23 cellular contexts compared by ENCODE assay signal in genomic region chr7:93981480-93981874, GRCh38. TPM values are rescaled to one million over a fixed set of nuclear protein-coding genes. Genes with fewer than 3 reads are reported as not detected.
A peak's percentile ranks its signal among the peaks of the same experiment; 100 is the strongest.
DNase-seq lines count a peak whose midpoint lies in the region; ATAC-seq and TF ChIP-seq lines count a peak whose summit lies in the region.
"Had no signal": no experiment of that assay in that cellular context is flagged by ENCODE, and none has a peak within 500 bp of the region (broad histone marks: within the 10 kb centered on the region; RNA-seq: fewer than 3 reads in every experiment).

No MANE protein-coding gene starts in this region.

- in situ Hi-C loops in transverse colon (cut with MboI; ENCODE audit: low pct_ligation_motif_present in 1 of 4, low pct_unique_long_range_greater_than_20kb in 1 of 4, low sequenced_read_pairs in 3 of 4): no loop called here
- in situ Hi-C loops in brain microvascular endothelial cell (cut with HindIII; ENCODE audit: low pct_ligation_motif_present, low sequenced_read_pairs): no loop called here

- peaks cover 29% of the 10 kb centered on the region for H3K4me1 ChIP-seq in HUES6 (ENCODE audit: control insufficient read depth, insufficient read depth, low read length)
- no peaks in the 10 kb centered on the region for H3K4me1 ChIP-seq in neuronal stem cell (ENCODE audit: control insufficient read depth in 2 of 2, insufficient read depth in 1 of 2, low read depth in 1 of 2, low read length in 2 of 2)
- H3K4me1 ChIP-seq in transverse colon: peaks cover 0 to 4% (median 0%) of the 10 kb centered on the region in 4 donors
- H3K4me1 ChIP-seq: esophagus muscularis mucosa, gastrocnemius medialis, pancreas, right atrium auricular region, suprapubic skin had no signal

- H3K36me3 ChIP-seq in HUES6 (ENCODE audit: control insufficient read depth, insufficient read depth, low read length): no peaks in the 10 kb centered on the region
- no peaks in the 10 kb centered on the region for H3K36me3 ChIP-seq in neuronal stem cell (replicated peaks in 1 of 2; ENCODE audit: control insufficient read depth in 2 of 2, insufficient read depth in 2 of 2, low read length in 2 of 2)
- H3K36me3 ChIP-seq in transverse colon: no peaks in the 10 kb centered on the region
- no peaks in the 10 kb centered on the region for H3K36me3 ChIP-seq in brain microvascular endothelial cell (replicated peaks)
- H3K36me3 ChIP-seq: esophagus muscularis mucosa, gastrocnemius medialis, pancreas, right atrium auricular region, suprapubic skin had no signal

- DNase-seq in WTC11 (ENCODE audit: low spot score): peak; percentile 15
- peak; percentile 38 for DNase-seq in iPS DF 4.7 (ENCODE audit: extremely low read depth, low spot score)
- no peak for DNase-seq in neuronal stem cell (ENCODE audit: low spot score)
- no peak for DNase-seq in T1000 (lab: John Stamatoyannopoulos, UW)
- DNase-seq in SIG-M5 (lab: John Stamatoyannopoulos, UW): no peak
- no peak for DNase-seq in transverse colon
- no peak for DNase-seq in brain microvascular endothelial cell
- DNase-seq: activated CD4-positive, alpha-beta T cell treated with anti-CD3 and anti-CD28 coated beads, Interleukin-2, amount 50 U/mL, for 1 hour; activated naive CD4-positive, alpha-beta T cell treated with anti-CD3 and anti-CD28 coated beads for 36 hours; gastrocnemius medialis; H7; NCI-H2081; NCI-H345; NCI-H774; pancreas; stimulated activated CD4-positive, alpha-beta T cell treated with anti-CD3 and anti-CD28 coated beads, Interleukin-4, amount 100 ng/mL, for 24 hours; stimulated activated naive B cell treated with anti-CD40 and anti-IgM and Interleukin-4, amounts not matched to agents 10 μg/mL and 1 μg/mL and 100 μg/mL, for 72 hours had no signal

- H3K27me3 ChIP-seq in HUES6 (ENCODE audit: control insufficient read depth, insufficient read depth, low read length): no peaks in the 10 kb centered on the region
- H3K27me3 ChIP-seq in neuronal stem cell (ENCODE audit: control insufficient read depth in 3 of 3, insufficient read depth in 3 of 3, low read depth in 1 of 3, low read length in 3 of 3): no peaks in the 10 kb centered on the region
- no peaks in the 10 kb centered on the region for H3K27me3 ChIP-seq in transverse colon
- H3K27me3 ChIP-seq in brain microvascular endothelial cell (replicated peaks): no peaks in the 10 kb centered on the region
- H3K27me3 ChIP-seq: esophagus muscularis mucosa, gastrocnemius medialis, pancreas, right atrium auricular region, suprapubic skin had no signal

- no peak overlapping the region for H2BK5ac ChIP-seq in neuronal stem cell (ENCODE audit: low read length)

- H3K9ac ChIP-seq in HUES6 (ENCODE audit: low read length) (no peak overlapping the region), neuronal stem cell (ENCODE audit: low read depth, low read length, poor library complexity) (no peak overlapping the region)

- POLR2A ChIA-PET in WTC11 (lab: Charles Lee): no interaction called here

- no peak overlapping the region for H4K8ac ChIP-seq in neuronal stem cell (ENCODE audit: low read depth, low read length)

- no peaks in the 10 kb centered on the region for H3K79me1 ChIP-seq in neuronal stem cell (ENCODE audit: low read depth, low read length)

- peaks cover 55% of the 10 kb centered on the region for H3K4me1 Mint-ChIP-seq in WTC11

- H3K18ac ChIP-seq in neuronal stem cell (ENCODE audit: low read length): no peak overlapping the region

- no peak for TF ChIP-seq POLR2A in transverse colon (IDR thresholded peaks at IDR 0.05)

- H3K27me3 Mint-ChIP-seq in WTC11 (ENCODE audit: low read depth): no peaks in the 10 kb centered on the region
- H3K27me3 Mint-ChIP-seq: stimulated activated naive B cell treated with anti-CD40 and anti-IgM and Interleukin-4, amounts not matched to agents 10 μg/mL and 1 μg/mL and 100 μg/mL, for 72 hours had no signal

- peak overlapping the region; percentile 41 for H2AFZ ChIP-seq in neuronal stem cell (ENCODE audit: low read length)

- peak overlapping the region; percentile 31; the same call in 1 of the 2 replicates for H3K27ac ChIP-seq in HUES6 (ENCODE audit: low read depth, low read length)
- no peak overlapping the region for H3K27ac ChIP-seq in neuronal stem cell (replicated peaks; ENCODE audit: low read length)
- H3K27ac ChIP-seq in transverse colon: no peak overlapping the region
- H3K27ac ChIP-seq in brain microvascular endothelial cell: no peak overlapping the region
- H3K27ac ChIP-seq: coronary artery, esophagus muscularis mucosa, gastrocnemius medialis, pancreas, right atrium auricular region, suprapubic skin had no signal

- H2AK5ac ChIP-seq in neuronal stem cell (ENCODE audit: low read depth, low read length): no peak overlapping the region

- H3K27ac Mint-ChIP-seq in WTC11: peak overlapping the region; percentile 97
- H3K27ac Mint-ChIP-seq: activated naive CD4-positive, alpha-beta T cell treated with anti-CD3 and anti-CD28 coated beads for 36 hours; natural killer cell treated with Interleukin-12 subunit alpha and Interleukin-12 subunit beta and Interleukin-15 and Interleukin-18, amount 100 ng/mL, for 72 hours had no signal

- TF ChIP-seq CTCF in WTC11 (IDR thresholded peaks at IDR 0.05) (no peak), transverse colon (IDR thresholded peaks at IDR 0.05) (no peak), brain microvascular endothelial cell (IDR thresholded peaks at IDR 0.05; ENCODE audit: low read depth, low read length, missing control alignments) (no peak)

- no peak overlapping the region for H3K4me3 Mint-ChIP-seq in WTC11
- H3K4me3 Mint-ChIP-seq: activated naive CD4-positive, alpha-beta T cell treated with anti-CD3 and anti-CD28 coated beads for 36 hours; stimulated activated naive B cell treated with anti-CD40 and anti-IgM and Interleukin-4, amounts not matched to agents 10 μg/mL and 1 μg/mL and 100 μg/mL, for 72 hours had no signal

- H3K4me2 ChIP-seq in neuronal stem cell (ENCODE audit: insufficient read depth, low read length, poor library complexity, severe bottlenecking): no peak overlapping the region

- H4K91ac ChIP-seq in neuronal stem cell (ENCODE audit: low read depth, low read length, poor library complexity): no peak overlapping the region

- no peak overlapping the region for H3K14ac ChIP-seq in neuronal stem cell (ENCODE audit: low read length)

- TF ChIP-seq EP300 in transverse colon (IDR thresholded peaks at IDR 0.05; ENCODE audit: low read depth): no peak

- H3K4ac ChIP-seq in neuronal stem cell (ENCODE audit: low read length): no peak overlapping the region

- CTCF ChIA-PET in WTC11 (lab: Charles Lee): interaction anchor here (1.0 kb wide), 1 partner anchor 60 kb away, joined by 4 read pairs; the partner anchor contains the start of gene GNG11

- no peaks in the 10 kb centered on the region for H3K36me3 Mint-ChIP-seq in WTC11
- H3K36me3 Mint-ChIP-seq: stimulated activated naive B cell treated with anti-CD40 and anti-IgM and Interleukin-4, amounts not matched to agents 10 μg/mL and 1 μg/mL and 100 μg/mL, for 72 hours had no signal

- H3K9me3 ChIP-seq in HUES6 (ENCODE audit: control insufficient read depth, insufficient read depth, low read depth, low read length): no peaks in the 10 kb centered on the region
- no peaks in the 10 kb centered on the region for H3K9me3 ChIP-seq in neuronal stem cell (replicated peaks in 1 of 2; ENCODE audit: control insufficient read depth in 2 of 2, insufficient read depth in 1 of 2, low read depth in 1 of 2, low read length in 2 of 2)
- no peaks in the 10 kb centered on the region for H3K9me3 ChIP-seq in transverse colon
- H3K9me3 ChIP-seq: esophagus muscularis mucosa, gastrocnemius medialis, pancreas, right atrium auricular region, suprapubic skin had no signal

- H2BK12ac ChIP-seq in neuronal stem cell (ENCODE audit: low read length): no peak overlapping the region

- no CpG with 5 or more reads among the region's 2 CpGs for whole genome bisulfite sequencing in neuronal stem cell (ENCODE audit: extremely low coverage in 2 of 2, insufficient read length in 2 of 2, insufficient replicate concordance in 1 of 2), 2 donors
- WGBS in transverse colon (ENCODE audit: low coverage in 1 of 2), 2 donors: 40 to 60% methylated on average over 2 of the region's 2 CpGs

- peak; percentile 89 for ATAC-seq in WTC11
- ATAC-seq: gastrocnemius medialis; natural killer cell treated with Interleukin-12 subunit alpha and Interleukin-12 subunit beta and Interleukin-15 and Interleukin-18, amount 100 ng/mL, for 72 hours; pancreas; stimulated activated naive B cell treated with anti-CD40 and anti-IgM and Interleukin-4, amounts not matched to agents 10 μg/mL and 1 μg/mL and 100 μg/mL, for 72 hours had no signal

- intact Hi-C loops in transverse colon (cut with DNase I; ENCODE audit: low total_unique reads): no loop called here

- no peak overlapping the region for H2BK15ac ChIP-seq in neuronal stem cell (ENCODE audit: low read length)

- no peak overlapping the region for H3K23ac ChIP-seq in neuronal stem cell (ENCODE audit: low read depth, low read length, poor library complexity)

- H3K4me3 ChIP-seq in HUES6 (ENCODE audit: low read depth, low read length) (no peak overlapping the region), neuronal stem cell (ENCODE audit: low read length in 2 of 2) (no peak overlapping the region), transverse colon (no peak overlapping the region), brain microvascular endothelial cell (ENCODE audit: low read depth, low read length) (no peak overlapping the region)
- H3K4me3 ChIP-seq: coronary artery, esophagus muscularis mucosa, gastrocnemius medialis, pancreas, right atrium auricular region, suprapubic skin had no signal

- H2BK120ac ChIP-seq in neuronal stem cell (ENCODE audit: low read depth, low read length): no peak overlapping the region

- H3K9me3 Mint-ChIP-seq in WTC11: no peaks in the 10 kb centered on the region
- H3K9me3 Mint-ChIP-seq: activated naive CD4-positive, alpha-beta T cell treated with anti-CD3 and anti-CD28 coated beads for 36 hours; natural killer cell treated with Interleukin-12 subunit alpha and Interleukin-12 subunit beta and Interleukin-15 and Interleukin-18, amount 100 ng/mL, for 72 hours; stimulated activated naive B cell treated with anti-CD40 and anti-IgM and Interleukin-4, amounts not matched to agents 10 μg/mL and 1 μg/mL and 100 μg/mL, for 72 hours had no signal

RNA-seq across cellular contexts. Expression of gene BET1, which starts 22.7 kb away (rescaled TPM):
- total RNA-seq in WTC11 (2021) (24.8 to 26.7 TPM (median 25.8 TPM) in 3 replicates), transverse colon (10 to 100 TPM; 15.7 to 28.9 (median 21.2) TPM)
- polyA plus RNA-seq in neuronal stem cell (2013, experiment 1 of 2): 35.3 TPM
- 36.0 TPM for polyA plus RNA-seq in neuronal stem cell (2013, experiment 2 of 2)

RNA-seq across cellular contexts. Expression of gene GNG11, which starts 59.9 kb away (rescaled TPM):
- total RNA-seq in WTC11 (2021) (1.3 to 1.7 TPM (median 1.4 TPM) in 3 replicates), transverse colon (1 to 10 TPM; 3.0 to 6.2 (median 4.7) TPM)
- polyA plus RNA-seq in neuronal stem cell (2013, experiment 1 of 2): 2.2 TPM
- 2.5 TPM for polyA plus RNA-seq in neuronal stem cell (2013, experiment 2 of 2)
- total RNA-seq: activated naive CD4-positive, alpha-beta T cell treated with anti-CD3 and anti-CD28 coated beads for 36 hours; natural killer cell treated with Interleukin-12 subunit alpha and Interleukin-12 subunit beta and Interleukin-15 and Interleukin-18, amount 100 ng/mL, for 72 hours had no signal

Comparison
In these comparisons a context has a peak if more than half of its experiments do, and no peak if none do; other contexts are left out.
1. DNase-seq: peak in WTC11 (single experiment) and iPS DF 4.7 (single experiment); none in neuronal stem cell (single experiment), T1000 (single experiment), SIG-M5 (single experiment), transverse colon (single experiment) and brain microvascular endothelial cell (single experiment).